Comparison of ENCODE assay signal across 9 cellular contexts in genomic region chr3:38521391-38521987, GRCh38. TPM values are rescaled to one million over a fixed set of nuclear protein-coding genes. Genes with fewer than 3 reads are reported as not detected.
DNase-seq lines count a peak whose midpoint lies in the region; ATAC-seq and TF ChIP-seq lines count a peak whose summit lies in the region.
"Had no signal": no experiment of that assay in that cellular context is flagged by ENCODE, and none has a peak within 500 bp of the region (broad histone marks: within the 10 kb centered on the region; RNA-seq: fewer than 3 reads in every experiment).

No MANE protein-coding gene starts in this region.

- WGBS in gastroesophageal sphincter (ENCODE audit: low coverage in 1 of 2), 2 donors: 0 to 5% methylated on average over 4 to 5 of the region's 5 CpGs
- 3 to 4% (median 3%) methylated on average over 5 of the region's 5 CpGs for WGBS in ovary, 3 donors

- H3K79me2 ChIP-seq in Loucy (ENCODE audit: insufficient read depth, low read length): no peaks in the 10 kb centered on the region

- TF ChIP-seq EP300 in gastroesophageal sphincter (IDR thresholded peaks at IDR 0.05): no peak
- no peak for TF ChIP-seq EP300 in ovary (IDR thresholded peaks at IDR 0.05)

- H3K4me3 ChIP-seq in Loucy (ENCODE audit: low read length, poor library complexity, severe bottlenecking): no peak overlapping the region
- no peak overlapping the region for H3K4me3 ChIP-seq in RWPE2 (ENCODE audit: severe bottlenecking)
- H3K4me3 ChIP-seq in gastroesophageal sphincter: no peak overlapping the region
- H3K4me3 ChIP-seq in ovary: no peak overlapping the region
- H3K4me3 ChIP-seq in uterus: no peak overlapping the region
- H3K4me3 ChIP-seq: BLaER1 had no signal

- H3F3A ChIP-seq in Loucy (ENCODE audit: low read depth): no peaks in the 10 kb centered on the region

- no peak overlapping the region for H2AFZ ChIP-seq in Loucy (ENCODE audit: low read length)

- H3K9me2 ChIP-seq in Loucy (replicated peaks; ENCODE audit: low read depth, low read length): no peaks in the 10 kb centered on the region

- TF ChIP-seq CTCF in Loucy (conservative IDR thresholded peaks at IDR 0.05; ENCODE audit: low read length) (peak; percentile 97), RWPE2 (IDR thresholded peaks at IDR 0.05; ENCODE audit: poor library complexity, severe bottlenecking) (peak; percentile 91), gastroesophageal sphincter (IDR thresholded peaks at IDR 0.05) (peak; percentile 81 to 88 (median 86)), ovary (IDR thresholded peaks at IDR 0.05) (peak; percentile 66 to 86 (median 76)), uterus (IDR thresholded peaks at IDR 0.05) (peak; percentile 78 to 90 (median 84))

- H3K27me3 ChIP-seq in Loucy (ENCODE audit: insufficient read depth, low read length, poor library complexity, severe bottlenecking) (no peaks in the 10 kb centered on the region), RWPE2 (ENCODE audit: insufficient read depth, poor library complexity, severe bottlenecking) (no peaks in the 10 kb centered on the region), gastroesophageal sphincter (no peaks in the 10 kb centered on the region), ovary (no peaks in the 10 kb centered on the region), uterus (no peaks in the 10 kb centered on the region)
- H3K27me3 ChIP-seq: BLaER1 had no signal

- H3K4me1 ChIP-seq in Loucy (ENCODE audit: insufficient read depth, low read length, poor library complexity, severe bottlenecking) (no peaks in the 10 kb centered on the region), RWPE2 (ENCODE audit: insufficient read depth, poor library complexity, severe bottlenecking) (no peaks in the 10 kb centered on the region), gastroesophageal sphincter (peaks cover 0 to 4% (median 0%) of the 10 kb centered on the region in 3 donors), ovary (ENCODE audit: insufficient read depth) (no peaks in the 10 kb centered on the region), uterus (no peaks in the 10 kb centered on the region)

- peaks cover 40% of the 10 kb centered on the region; the same call in 1 of the 2 replicates for H3K36me3 ChIP-seq in Loucy (ENCODE audit: insufficient read depth, low read length)
- peaks cover 40% of the 10 kb centered on the region for H3K36me3 ChIP-seq in RWPE2 (ENCODE audit: low read depth)
- peaks cover 3 to 71% of the 10 kb centered on the region in 2 donors for H3K36me3 ChIP-seq in gastroesophageal sphincter
- no peaks in the 10 kb centered on the region for H3K36me3 ChIP-seq in ovary
- H3K36me3 ChIP-seq in uterus: no peaks in the 10 kb centered on the region

- no peak overlapping the region for H3K9ac ChIP-seq in Loucy (ENCODE audit: low read depth, low read length, poor library complexity, severe bottlenecking)
- H3K9ac ChIP-seq: BLaER1 had no signal

- H4K20me1 ChIP-seq in Loucy (ENCODE audit: insufficient read depth, low read length, poor library complexity, severe bottlenecking): no peaks in the 10 kb centered on the region
- H4K20me1 ChIP-seq: BLaER1 had no signal

- intact Hi-C loops in ovary (cut with DNase I) (loop anchor here in 3 of 4 donors (2.0 to 10.0 kb wide), 5 partner anchors 129 to 513 kb away; no protein-coding TSS in a partner anchor), uterus (cut with DNase I; ENCODE audit: low total_unique reads) (no loop called here)

- 0 out of 3 replicates have a peak, but pooled peaks have one; percentile 41 for ATAC-seq in RWPE2 (ENCODE audit: low read depth)
- ATAC-seq in gastroesophageal sphincter: no peak

- TF ChIP-seq POLR2A in gastroesophageal sphincter (IDR thresholded peaks at IDR 0.05) (no peak), ovary (IDR thresholded peaks at IDR 0.05) (no peak), uterus (IDR thresholded peaks at IDR 0.05) (no peak)

- no peaks in the 10 kb centered on the region for H3K9me3 ChIP-seq in Loucy (ENCODE audit: insufficient read depth, low read depth, low read length)
- H3K9me3 ChIP-seq in RWPE2 (ENCODE audit: severe bottlenecking): no peaks in the 10 kb centered on the region
- H3K9me3 ChIP-seq in gastroesophageal sphincter: no peaks in the 10 kb centered on the region
- no peaks in the 10 kb centered on the region for H3K9me3 ChIP-seq in ovary
- no peaks in the 10 kb centered on the region for H3K9me3 ChIP-seq in uterus
- H3K9me3 ChIP-seq: BLaER1 had no signal

- H3K27ac ChIP-seq in RWPE2 (ENCODE audit: poor library complexity, severe bottlenecking) (no peak overlapping the region), gastroesophageal sphincter (no peak overlapping the region), ovary (no peak overlapping the region), uterus (no peak overlapping the region)
- H3K27ac ChIP-seq: BLaER1 had no signal

- DNase-seq in DMS79 treated with DMSO at 0.1 percent for 48 hours (lab: John Stamatoyannopoulos, UW) (peak; percentile 37), DMS79 (lab: John Stamatoyannopoulos, UW) (no peak), RWPE2 (ENCODE audit: low spot score) (no peak), ovary (peak; percentile 51 to 73 (median 60)), uterus (peak; percentile 42 to 70)
- DNase-seq in activated effector memory CD4-positive, alpha-beta T cell treated with Interleukin-2 at 50 U/mL for 16 hours: peak; percentile 37

- H3K4me2 ChIP-seq in Loucy (ENCODE audit: low read depth, low read length, poor library complexity, severe bottlenecking): no peak overlapping the region
- H3K4me2 ChIP-seq: BLaER1 had no signal

RNA-seq across cellular contexts. Expression of gene EXOG, which starts 25.3 kb away (rescaled TPM):
- 10 to 100 TPM; 10.5 to 38.3 (median 19.3) TPM for total RNA-seq in gastroesophageal sphincter
- total RNA-seq in ovary: 10 to 100 TPM in 1 of 7 donors, 1 to 10 TPM in 6; 7.7 to 14.8 (median 9.0) TPM
- polyA plus RNA-seq in ovary: 10 to 100 TPM in 1 of 2 donors, 1 to 10 TPM in 1; 5.4 to 12.6 TPM
- total RNA-seq in uterus: 10 to 100 TPM in 2 of 4 donors, 1 to 10 TPM in 2; 6.2 to 22.8 (median 13.8) TPM

Comparison
In these comparisons a context has a peak if more than half of its experiments do, and no peak if none do; other contexts are left out.
1. DNase-seq: peak in DMS79 treated with DMSO at 0.1 percent for 48 hours (single experiment), activated effector memory CD4-positive, alpha-beta T cell treated with Interleukin-2 at 50 U/mL for 16 hours (single experiment), ovary (5 of 5) and uterus (2 of 2); none in DMS79 (single experiment) and RWPE2 (single experiment).
2. Peak in every context shown above with its lines, with median percentiles within 50 percentile points of each other: CTCF ChIP-seq.